In the genomic region with DNA sequence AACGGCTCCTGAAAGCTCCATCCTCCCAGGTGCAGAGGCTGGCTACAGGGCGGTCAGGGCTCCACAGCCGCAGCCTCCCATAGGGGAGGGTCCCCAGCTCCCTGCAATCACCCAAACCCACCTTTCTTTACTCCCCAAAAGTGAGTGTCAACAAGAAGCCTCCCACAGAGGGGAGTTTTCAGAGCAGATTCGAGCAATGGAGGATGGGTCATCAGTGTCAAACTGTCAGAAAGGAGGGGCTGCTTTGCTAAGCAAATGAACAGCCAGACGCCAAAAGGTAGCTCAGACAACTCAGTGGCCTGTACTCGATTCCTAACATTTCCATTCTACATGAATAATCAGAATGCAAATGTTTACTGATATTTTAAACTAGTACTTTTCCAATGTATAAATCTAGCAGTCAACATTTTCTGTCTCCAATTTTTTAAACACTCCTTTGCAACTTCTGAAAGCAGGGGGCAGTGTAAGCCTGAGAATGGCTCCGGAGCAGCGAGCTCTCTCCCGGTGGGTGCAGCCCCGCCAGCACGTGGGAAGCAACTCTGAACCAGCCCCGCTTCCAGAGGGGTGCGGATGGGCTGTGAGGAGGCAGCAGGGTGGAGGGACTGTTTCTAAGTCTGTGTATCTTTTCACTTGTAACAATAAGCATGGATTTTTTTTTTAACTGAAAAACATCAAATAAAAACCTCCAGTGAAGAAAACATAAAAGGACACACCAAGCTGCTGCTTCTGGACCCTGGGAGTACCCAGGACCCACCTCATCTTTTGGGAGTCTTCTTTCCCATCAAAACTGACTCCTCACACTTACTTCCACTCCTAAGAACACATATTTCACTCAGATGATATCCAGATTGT, we compare ENCODE assay signal across 7 cellular contexts. TPM values are rescaled to one million over a fixed set of nuclear protein-coding genes. Genes with fewer than 3 reads are reported as not detected.
A peak's percentile ranks its signal among the peaks of the same experiment; 100 is the strongest.
DNase-seq lines count a peak whose midpoint lies in the region; ATAC-seq and TF ChIP-seq lines count a peak whose summit lies in the region.

No MANE protein-coding gene starts in this region.

- CTCF ChIA-PET in activated CD4-positive, alpha-beta T cell treated with anti-CD3 and anti-CD28 coated beads for 36 hours (lab: Charles Lee), result interaction anchor here (0.5 to 2.3 kb wide), 17 partner anchors 10 to 378 kb away, joined by 3 to 15 read pairs (median 5); no protein-coding TSS in a partner anchor

- DNase-seq in NCI-H1930 (lab: John Stamatoyannopoulos, UW) (peak; percentile 20 to 44), chondrocyte (ENCODE audit: low spot score) (no peak), left colon (peak in 1 of 2 donors; percentile 59)
- peak; percentile 75 for DNase-seq in activated CD4-positive, alpha-beta T cell treated with anti-CD3 and anti-CD28 coated beads for 36 hours
- DNase-seq in stimulated activated CD4-positive, alpha-beta T cell treated with anti-CD3 and anti-CD28 coated beads, TNF-alpha, amount 100 ng/mL, for 24 hours (ENCODE audit: low read depth in 3 of 3), result peak; percentile 18 to 47 (median 38)

- intact Hi-C loops in activated CD4-positive, alpha-beta T cell treated with anti-CD3 and anti-CD28 coated beads for 36 hours (cut with DNase I, micrococcal nuclease), result loop anchor here (1.0 to 2.0 kb wide), 6 partner anchors 56 to 372 kb away; partner anchors contain the start of gene LSM14B (in 1 of the 2)
- intact Hi-C loops in left colon (cut with DNase I, micrococcal nuclease), result loop anchor here in 1 of 2 donors (5.0 to 10.0 kb wide), 2 partner anchors 127 to 374 kb away; partner anchors contain the start of gene RPS21

- peaks cover 3% of the 10 kb centered on the region for H3K4me1 Mint-ChIP-seq in activated CD4-positive, alpha-beta T cell treated with anti-CD3 and anti-CD28 coated beads for 36 hours
- peaks cover 7% of the 10 kb centered on the region for H3K4me1 Mint-ChIP-seq in chondrocyte (ENCODE audit: low read depth)

- peaks cover 25% of the 10 kb centered on the region for H3K36me3 Mint-ChIP-seq in activated CD4-positive, alpha-beta T cell treated with anti-CD3 and anti-CD28 coated beads for 36 hours (ENCODE audit: low read depth)
- H3K36me3 Mint-ChIP-seq in chondrocyte (ENCODE audit: low read depth), result peaks cover 13% of the 10 kb centered on the region

- no peak overlapping the region for H3K4me3 Mint-ChIP-seq in activated CD4-positive, alpha-beta T cell treated with anti-CD3 and anti-CD28 coated beads for 36 hours
- H3K4me3 Mint-ChIP-seq in chondrocyte (ENCODE audit: unreplicated experiment), result no peak overlapping the region

- TF ChIP-seq CTCF in GM12874 (IDR thresholded peaks at IDR 0.05; ENCODE audit: insufficient read depth, low read depth, low read length) (peak; percentile 31; the same call in 1 of the 2 replicates), chondrocyte (IDR thresholded peaks at IDR 0.05) (peak; percentile 93)

- POLR2A ChIA-PET in activated CD4-positive, alpha-beta T cell treated with anti-CD3 and anti-CD28 coated beads for 36 hours (lab: Charles Lee), result interaction anchor here (1.4 kb wide), 1 partner anchor 114 kb away, joined by 4 read pairs; no protein-coding TSS in a partner anchor

- no peaks in the 10 kb centered on the region for H3K9me3 Mint-ChIP-seq in activated CD4-positive, alpha-beta T cell treated with anti-CD3 and anti-CD28 coated beads for 36 hours (ENCODE audit: low read depth)
- no peaks in the 10 kb centered on the region for H3K9me3 Mint-ChIP-seq in chondrocyte (ENCODE audit: low read depth)

- H3K27me3 Mint-ChIP-seq in activated CD4-positive, alpha-beta T cell treated with anti-CD3 and anti-CD28 coated beads for 36 hours, result no peaks in the 10 kb centered on the region
- no peaks in the 10 kb centered on the region for H3K27me3 Mint-ChIP-seq in chondrocyte (ENCODE audit: low read depth)

- H3K27ac Mint-ChIP-seq in activated CD4-positive, alpha-beta T cell treated with anti-CD3 and anti-CD28 coated beads for 36 hours, result peak overlapping the region; percentile 29
- no peak overlapping the region for H3K27ac Mint-ChIP-seq in chondrocyte (ENCODE audit: unreplicated experiment)

- peak; percentile 81 for ATAC-seq in activated CD4-positive, alpha-beta T cell treated with anti-CD3 and anti-CD28 coated beads for 36 hours
- ATAC-seq in left colon, result peak; percentile 79
- no peak for ATAC-seq in HG03571 (IDR thresholded peaks at IDR 0.05; ENCODE audit: unreplicated experiment)

RNA-seq across cellular contexts. Expression of gene TAF4, which starts 54.9 kb away (rescaled TPM):
- total RNA-seq in activated CD4-positive, alpha-beta T cell treated with anti-CD3 and anti-CD28 coated beads for 36 hours, result 10 to 100 TPM; 15.4 to 27.1 TPM
- total RNA-seq in chondrocyte (11.5 to 16.3 TPM (median 14.8 TPM) in 3 replicates), left colon (10 to 100 TPM; 22.1 to 28.2 TPM)
